15 cellular contexts compared by ENCODE assay signal in genomic region chrX:54093159-54093558, GRCh38.
"Had no signal": no experiment of that assay in that cellular context is flagged by ENCODE, and none has a peak within 500 bp of the region (broad histone marks: within the 10 kb centered on the region; RNA-seq: fewer than 3 reads in every experiment).

No MANE protein-coding gene starts in this region.

- H3K27me3 Mint-ChIP-seq: activated naive CD8-positive, alpha-beta T cell; naive thymus-derived CD8-positive, alpha-beta T cell; stimulated activated naive CD8-positive, alpha-beta T cell treated with anti-CD3 and anti-CD28 coated beads, Interleukin-15, Interleukin-2, amounts not matched to agents 100 ng/mL and 50 ng/mL, for 24 hours had no signal

- H3K9me3 ChIP-seq: colonic mucosa, esophagus muscularis mucosa, upper lobe of left lung had no signal

- DNase-seq: activated CD4-positive, alpha-beta T cell treated with anti-CD3 and anti-CD28 coated beads, Interleukin-2, amount 50 U/mL, for 1 hour; activated CD8-positive, alpha-beta memory T cell treated with anti-CD3 and anti-CD28 coated beads for 24 hours; activated gamma-delta T cell treated with Interleukin-2 at 50 U/mL for 16 hours; amygdala; colonic mucosa; glutamatergic neuron; naive thymus-derived CD8-positive, alpha-beta T cell; right cardiac atrium; SW 1271; upper lobe of left lung had no signal

- H3K9me3 Mint-ChIP-seq: naive thymus-derived CD8-positive, alpha-beta T cell; stimulated activated naive CD8-positive, alpha-beta T cell treated with anti-CD3 and anti-CD28 coated beads, Interleukin-15, Interleukin-2, amounts not matched to agents 100 ng/mL and 50 ng/mL, for 24 hours; T-helper 2 cell treated with Interferon-gamma antibody and Interleukin-4, amounts not matched to agents 5 μg/mL and 100 μg/mL, for 36 hours had no signal

- H3K27ac ChIP-seq: colonic mucosa, esophagus muscularis mucosa, upper lobe of left lung had no signal

- H3K27me3 ChIP-seq: colonic mucosa, esophagus muscularis mucosa, upper lobe of left lung had no signal

- H3K4me3 ChIP-seq: colonic mucosa, esophagus muscularis mucosa, lung, upper lobe of left lung had no signal

- H3K4me1 ChIP-seq: colonic mucosa, esophagus muscularis mucosa, upper lobe of left lung had no signal

- H3K36me3 Mint-ChIP-seq: activated naive CD8-positive, alpha-beta T cell had no signal

- H3K4me3 Mint-ChIP-seq: activated naive CD8-positive, alpha-beta T cell; naive thymus-derived CD8-positive, alpha-beta T cell; stimulated activated naive CD8-positive, alpha-beta T cell treated with anti-CD3 and anti-CD28 coated beads, Interleukin-15, Interleukin-2, amounts not matched to agents 100 ng/mL and 50 ng/mL, for 24 hours; T-helper 2 cell treated with Interferon-gamma antibody and Interleukin-4, amounts not matched to agents 5 μg/mL and 100 μg/mL, for 36 hours had no signal

- H3K36me3 ChIP-seq: colonic mucosa, upper lobe of left lung had no signal

- H3K27ac Mint-ChIP-seq: activated naive CD8-positive, alpha-beta T cell; naive thymus-derived CD8-positive, alpha-beta T cell; stimulated activated naive CD8-positive, alpha-beta T cell treated with anti-CD3 and anti-CD28 coated beads, Interleukin-15, Interleukin-2, amounts not matched to agents 100 ng/mL and 50 ng/mL, for 24 hours; T-helper 2 cell treated with Interferon-gamma antibody and Interleukin-4, amounts not matched to agents 5 μg/mL and 100 μg/mL, for 36 hours had no signal
